ENCODE assay signal across 8 cellular contexts in the genomic region with DNA sequence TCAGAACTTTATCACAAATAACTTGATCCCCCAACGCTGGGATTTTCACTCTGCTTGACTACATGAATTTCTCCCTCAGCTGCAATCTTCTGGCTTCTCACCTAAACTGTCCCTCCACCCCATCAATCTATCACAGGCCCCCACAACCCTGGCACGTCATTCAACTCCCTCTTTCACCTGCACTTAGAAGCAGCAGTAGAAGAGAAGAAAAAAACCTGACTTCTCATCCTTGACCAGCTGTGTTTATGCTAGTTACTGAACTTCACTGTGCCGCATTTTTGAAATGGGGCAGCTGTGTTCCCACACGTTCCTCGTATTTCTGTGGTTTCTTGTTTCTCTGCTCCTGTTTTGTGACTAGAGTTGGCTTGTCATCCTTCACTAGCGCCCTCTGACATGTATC. TPM values are rescaled to one million over a fixed set of nuclear protein-coding genes. Genes with fewer than 3 reads are reported as not detected.
DNase-seq lines count a peak whose midpoint lies in the region; ATAC-seq and TF ChIP-seq lines count a peak whose summit lies in the region.

No MANE protein-coding gene starts in this region.

- no peak overlapping the region for H3K27ac ChIP-seq in prostate gland

- no peak overlapping the region for H3K4me3 ChIP-seq in prostate gland

- H3K9me3 ChIP-seq in prostate gland: no peaks in the 10 kb centered on the region

- DNase-seq in DMS 273 treated with DMSO at 0.1 percent for 48 hours (lab: John Stamatoyannopoulos, UW) (peak; percentile 2), NCI-H2171 (lab: John Stamatoyannopoulos, UW) (peak; percentile 36), iris pigment epithelial cell (ENCODE audit: low read depth) (peak; percentile 74), NCI-H748 treated with DMSO at 0.1 percent for 48 hours (lab: John Stamatoyannopoulos, UW) (no peak), NCI-H226 (no peak), prostate gland (ENCODE audit: low spot score) (no peak)

- H3K27me3 ChIP-seq in prostate gland (replicated peaks; ENCODE audit: insufficient read depth): no peaks in the 10 kb centered on the region

- no peak for TF ChIP-seq CTCF in prostate gland (IDR thresholded peaks at IDR 0.05)

- intact Hi-C loops in prostate gland (cut with DNase I): no loop called here

- 12% methylated on average over 6 of the region's 6 CpGs for WGBS in prostate gland

- peaks cover 4% of the 10 kb centered on the region for H3K4me1 ChIP-seq in prostate gland (replicated peaks)

- H3K36me3 ChIP-seq in prostate gland: no peaks in the 10 kb centered on the region

- ATAC-seq in GM21717 (IDR thresholded peaks at IDR 0.05; ENCODE audit: unreplicated experiment) (peak; percentile 76), GM18867 (IDR thresholded peaks at IDR 0.05; ENCODE audit: unreplicated experiment) (no peak)

- TF ChIP-seq POLR2A in prostate gland (IDR thresholded peaks at IDR 0.05): no peak

RNA-seq across cellular contexts. Expression of a gene that starts 35.0 kb away (rescaled TPM):
- total RNA-seq in prostate gland: 10 to 100 TPM; 30.0 to 44.4 TPM

Comparison
In these comparisons a context has a peak if more than half of its experiments do, and no peak if none do; other contexts are left out.
1. DNase-seq: peak in DMS 273 treated with DMSO at 0.1 percent for 48 hours (single experiment), NCI-H2171 (single experiment) and iris pigment epithelial cell (single experiment); none in NCI-H748 treated with DMSO at 0.1 percent for 48 hours (single experiment), NCI-H226 (single experiment) and prostate gland (single experiment).